In the genomic region with DNA sequence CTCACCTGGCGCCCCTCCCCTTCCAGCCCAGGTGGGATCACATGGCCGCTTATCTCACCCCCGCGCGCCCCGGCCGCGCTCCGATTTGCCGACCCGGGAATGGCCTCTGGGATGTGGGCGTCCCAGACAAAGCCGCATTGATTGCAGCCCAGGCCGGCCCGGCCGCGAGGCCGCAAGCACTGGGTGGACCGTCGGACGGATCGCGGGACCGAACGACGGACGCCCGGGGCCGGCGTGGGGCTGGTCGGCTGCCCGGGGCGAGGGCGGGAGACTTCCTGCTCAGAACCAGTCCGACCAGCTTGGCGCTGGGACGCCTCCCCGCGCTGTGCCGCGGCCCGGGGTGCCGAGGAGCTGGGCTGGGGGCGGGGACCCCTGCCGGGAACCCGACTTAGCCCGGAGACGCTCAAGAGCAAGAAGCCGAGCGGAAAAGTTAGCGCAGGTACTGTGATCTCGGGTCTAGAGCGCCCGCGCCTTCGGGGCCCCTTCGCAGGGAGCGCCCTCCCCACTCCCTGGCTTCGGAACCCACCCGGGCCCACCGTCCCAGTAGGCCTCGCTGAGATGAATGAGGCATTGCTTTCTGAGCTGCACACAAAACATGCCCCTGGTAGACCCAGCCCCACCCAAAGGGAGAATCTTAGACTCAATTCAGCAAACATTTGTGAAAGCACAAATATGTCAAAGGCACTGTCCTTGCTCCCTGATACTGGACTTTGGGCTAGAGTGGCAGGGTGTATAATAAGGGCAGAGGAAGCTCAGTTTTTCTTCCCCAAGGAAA, we compare ENCODE assay signal across 9 cellular contexts. TPM values are rescaled to one million over a fixed set of nuclear protein-coding genes. Genes with fewer than 3 reads are reported as not detected.
DNase-seq lines count a peak whose midpoint lies in the region; ATAC-seq and TF ChIP-seq lines count a peak whose summit lies in the region.
"Had no signal": no experiment of that assay in that cellular context is flagged by ENCODE, and none has a peak within 500 bp of the region (broad histone marks: within the 10 kb centered on the region; RNA-seq: fewer than 3 reads in every experiment).

No MANE protein-coding gene starts in this region.

- H3K27ac Mint-ChIP-seq in endodermal cell (no peak overlapping the region), mesothelial cell of epicardium (no peak overlapping the region)
- H3K27ac Mint-ChIP-seq in CD4-positive, alpha-beta memory T cell = no peak overlapping the region
- H3K27ac Mint-ChIP-seq: T-helper 17 cell had no signal

- intact Hi-C loops in CD4-positive, alpha-beta memory T cell (cut with micrococcal nuclease) = no loop called here

- CTCF ChIA-PET in CD4-positive, alpha-beta memory T cell (lab: Charles Lee; ENCODE audit: partially characterized antibody) = interaction anchor here (0.6 to 2.1 kb wide), 4 partner anchors 10 to 14 kb away, joined by 3 to 6 read pairs (median 3); no protein-coding TSS in a partner anchor

- POLR2A ChIA-PET in CD4-positive, alpha-beta memory T cell (lab: Charles Lee; ENCODE audit: partially characterized antibody) = no interaction called here

- ATAC-seq in GM18498 (IDR thresholded peaks at IDR 0.05; ENCODE audit: unreplicated experiment) (no peak), GM19023 (IDR thresholded peaks at IDR 0.05; ENCODE audit: unreplicated experiment) (no peak)
- ATAC-seq: T-helper 17 cell had no signal

- peaks cover 48% of the 10 kb centered on the region for H3K27me3 ChIP-seq in endodermal cell (ENCODE audit: control insufficient read depth, insufficient read depth, low read length, poor library complexity, severe bottlenecking)
- peaks cover 10% of the 10 kb centered on the region for H3K27me3 ChIP-seq in CD4-positive, alpha-beta memory T cell (ENCODE audit: insufficient read depth, low read length)

- H3K4me1 Mint-ChIP-seq in endodermal cell = peaks cover 30% of the 10 kb centered on the region
- peaks cover 26% of the 10 kb centered on the region for H3K4me1 Mint-ChIP-seq in mesothelial cell of epicardium
- H3K4me1 Mint-ChIP-seq in CD4-positive, alpha-beta memory T cell = peaks cover 0 to 11% (median 6%) of the 10 kb centered on the region in 4 donors

- H3K9ac ChIP-seq in endodermal cell (ENCODE audit: extremely low read depth, low read length, poor library complexity, severe bottlenecking) = peak overlapping the region; percentile 57

- H3K9me3 ChIP-seq in endodermal cell (ENCODE audit: control insufficient read depth, low read length) = no peaks in the 10 kb centered on the region
- no peaks in the 10 kb centered on the region for H3K9me3 ChIP-seq in CD4-positive, alpha-beta memory T cell (ENCODE audit: control insufficient read depth in 1 of 2, low read length in 2 of 2)

- no peak for TF ChIP-seq CTCF in endodermal cell (conservative IDR thresholded peaks at IDR 0.05)
- no peak for TF ChIP-seq CTCF in mesothelial cell of epicardium (IDR thresholded peaks at IDR 0.05; ENCODE audit: unreplicated experiment)

- H3K4me3 Mint-ChIP-seq in endodermal cell = peak overlapping the region; percentile 56
- peak overlapping the region; percentile 60 for H3K4me3 Mint-ChIP-seq in mesothelial cell of epicardium
- H3K4me3 Mint-ChIP-seq in CD4-positive, alpha-beta memory T cell = peak overlapping the region in 1 of 8 donors; percentile 41
- H3K4me3 Mint-ChIP-seq: T-helper 17 cell had no signal

- no peaks in the 10 kb centered on the region for H3K36me3 Mint-ChIP-seq in endodermal cell (ENCODE audit: low read depth)
- H3K36me3 Mint-ChIP-seq in mesothelial cell of epicardium = no peaks in the 10 kb centered on the region
- no peaks in the 10 kb centered on the region for H3K36me3 Mint-ChIP-seq in CD4-positive, alpha-beta memory T cell

- H3K9me3 Mint-ChIP-seq in endodermal cell (no peaks in the 10 kb centered on the region), mesothelial cell of epicardium (no peaks in the 10 kb centered on the region)
- no peaks in the 10 kb centered on the region for H3K9me3 Mint-ChIP-seq in CD4-positive, alpha-beta memory T cell

- H3K36me3 ChIP-seq in endodermal cell (ENCODE audit: control insufficient read depth, insufficient read depth, low read length) = no peaks in the 10 kb centered on the region
- H3K36me3 ChIP-seq in CD4-positive, alpha-beta memory T cell (ENCODE audit: insufficient read depth, low read length) = no peaks in the 10 kb centered on the region

- no peak overlapping the region for H3K27ac ChIP-seq in endodermal cell (ENCODE audit: low read depth, low read length)
- no peak overlapping the region for H3K27ac ChIP-seq in CD4-positive, alpha-beta memory T cell (ENCODE audit: low read depth, low read length)

- DNase-seq in AG20443 (ENCODE audit: low spot score) = peak; percentile 59
- DNase-seq in NCI-H146 (lab: John Stamatoyannopoulos, UW) = peak; percentile 86
- DNase-seq in endodermal cell = peak; percentile 91
- DNase-seq in mesothelial cell of epicardium (ENCODE audit: low spot score in 2 of 2, unreplicated experiment in 2 of 2) = peak in 1 of 2 experiments; percentile 56
- no peak for DNase-seq in activated naive CD4-positive, alpha-beta T cell (lab: John Stamatoyannopoulos, UW)
- DNase-seq in CD4-positive, alpha-beta memory T cell = no peak
- DNase-seq: T-helper 17 cell had no signal

- H3K4me3 ChIP-seq in endodermal cell (ENCODE audit: low read length) = peak overlapping the region; percentile 71
- no peak overlapping the region for H3K4me3 ChIP-seq in CD4-positive, alpha-beta memory T cell (ENCODE audit: low read length in 2 of 2)

- H3K27me3 Mint-ChIP-seq in endodermal cell (ENCODE audit: insufficient read depth) (peaks cover 20% of the 10 kb centered on the region), mesothelial cell of epicardium (ENCODE audit: low read depth) (peaks cover 27% of the 10 kb centered on the region)
- peaks cover 35 to 41% of the 10 kb centered on the region in 2 donors for H3K27me3 Mint-ChIP-seq in CD4-positive, alpha-beta memory T cell

- no peaks in the 10 kb centered on the region for H3K4me1 ChIP-seq in endodermal cell (ENCODE audit: control insufficient read depth, insufficient read depth, low read length)
- no peaks in the 10 kb centered on the region for H3K4me1 ChIP-seq in CD4-positive, alpha-beta memory T cell (ENCODE audit: insufficient read depth, low read length)

- 8 to 13% methylated on average over 40 to 62 of the region's 62 CpGs for WGBS in endodermal cell (ENCODE audit: insufficient coverage in 1 of 2, insufficient read length in 1 of 2), 2 experiments

RNA-seq across cellular contexts. Expression of a gene that starts 0.4 kb away (rescaled TPM):
- total RNA-seq in endodermal cell (10 to 100 TPM; 13.5 to 13.6 TPM), mesothelial cell of epicardium (17.6 to 23.0 TPM (median 20.7 TPM) in 3 replicates)
- polyA plus RNA-seq in endodermal cell (2013, experiment 1 of 2) = 1.2 TPM
- 0.62 TPM for polyA plus RNA-seq in endodermal cell (2013, experiment 2 of 2)
- under 1 TPM in 1 of 2 experiments, not detected in 1; 0.17 TPM for total RNA-seq in CD4-positive, alpha-beta memory T cell
- not detected for polyA plus RNA-seq in CD4-positive, alpha-beta memory T cell
- total RNA-seq: T-helper 17 cell had no signal

RNA-seq across cellular contexts. Expression of a gene that starts 22.0 kb away (rescaled TPM):
- total RNA-seq in endodermal cell (under 1 TPM in 1 of 2 donors, not detected in 1; 0.66 TPM), mesothelial cell of epicardium (6.7 to 8.4 TPM (median 7.6 TPM) in 3 replicates)
- 12.6 TPM for polyA plus RNA-seq in endodermal cell (2013, experiment 1 of 2)
- 7.7 TPM for polyA plus RNA-seq in endodermal cell (2013, experiment 2 of 2)
- not detected for total RNA-seq in CD4-positive, alpha-beta memory T cell
- polyA plus RNA-seq in CD4-positive, alpha-beta memory T cell = not detected
- total RNA-seq: T-helper 17 cell had no signal

RNA-seq across cellular contexts. Expression of a gene that starts 22.1 kb away (rescaled TPM):
- total RNA-seq in endodermal cell = under 1 TPM; 0.35 to 0.88 TPM
- polyA plus RNA-seq in endodermal cell (2013, experiment 1 of 2) = 3.2 TPM
- 3.6 TPM for polyA plus RNA-seq in endodermal cell (2013, experiment 2 of 2)
- 32.6 to 37.1 TPM (median 37.1 TPM) in 3 replicates for total RNA-seq in mesothelial cell of epicardium
- not detected for total RNA-seq in CD4-positive, alpha-beta memory T cell
- polyA plus RNA-seq in CD4-positive, alpha-beta memory T cell = not detected
- total RNA-seq: T-helper 17 cell had no signal

Comparison
In these comparisons a context has a peak if more than half of its experiments do, and no peak if none do; other contexts are left out.
1. DNase-seq: peak in AG20443 (single experiment), NCI-H146 (single experiment) and endodermal cell (single experiment); none in activated naive CD4-positive, alpha-beta T cell (0 of 4) and CD4-positive, alpha-beta memory T cell (0 of 5).
2. RNA of a gene that starts 0.4 kb away (total RNA-seq): 17.6 to 23.0 TPM in mesothelial cell of epicardium and 13.5 to 13.6 TPM in endodermal cell; 0.17 TPM in CD4-positive, alpha-beta memory T cell; every median in the first group is over 10 times any median in the second.
3. RNA of a gene that starts 22.1 kb away (total RNA-seq): 32.6 to 37.1 TPM in mesothelial cell of epicardium; 0.35 to 0.88 TPM in endodermal cell and not detected in CD4-positive, alpha-beta memory T cell; every median in the first group is over 10 times any median in the second.